In genomic region chr1:157218671-157219070, GRCh38 we compare ENCODE assay signal across 34 cellular contexts.
"Had no signal": no experiment of that assay in that cellular context is flagged by ENCODE, and none has a peak within 500 bp of the region (broad histone marks: within the 10 kb centered on the region; RNA-seq: fewer than 3 reads in every experiment).

No MANE protein-coding gene starts in this region.

- H3K36me3 ChIP-seq: MG63 had no signal

- H3K27ac ChIP-seq: KMS-11 had no signal

- DNase-seq: Karpas-422, Kasumi-1, KG1, MG63, MM.1S, MV-4-11, NCI-H1048, NCI-H1092, NCI-H1092 treated with DMSO at 0.1 percent for 48 hours, NCI-H1105, NCI-H1105 treated with DMSO at 0.1 percent for 48 hours, NCI-H1417, NCI-H1417 treated with DMSO at 0.1 percent for 48 hours, NCI-H1436, NCI-H1436 treated with DMSO at 0.1 percent for 48 hours, NCI-H146, NCI-H1694, NCI-H1694 treated with DMSO at 0.1 percent for 48 hours, NCI-H187, NCI-H187 treated with DMSO at 0.1 percent for 48 hours, NCI-H1930, NCI-H2029, NCI-H2029 treated with DMSO at 0.1 percent for 48 hours, NCI-H2081, NCI-H2081 treated with DMSO at 0.1 percent for 48 hours, NCI-H2107, NCI-H2171, NCI-H2171 treated with DMSO at 0.1 percent for 48 hours, NCI-H2227 treated with DMSO at 0.1 percent for 48 hours, NCI-H226, NCI-H345, NCI-H446, NCI-H446 treated with DMSO at 0.1 percent for 48 hours had no signal

- H3K4me2 ChIP-seq: KMS-11 had no signal

- H3K4me3 ChIP-seq: MG63 had no signal

- H3K9ac ChIP-seq: KMS-11 had no signal
